ENCODE assay signal across 26 cellular contexts in genomic region chr10:72121389-72121788, GRCh38. TPM values are rescaled to one million over a fixed set of nuclear protein-coding genes. Genes with fewer than 3 reads are reported as not detected.
"Had no signal": no experiment of that assay in that cellular context is flagged by ENCODE, and none has a peak within 500 bp of the region (broad histone marks: within the 10 kb centered on the region; RNA-seq: fewer than 3 reads in every experiment).

No MANE protein-coding gene starts in this region.

- H3K4me3 ChIP-seq: esophagus squamous epithelium, heart right ventricle, right atrium auricular region, smooth muscle cell, suprapubic skin, tibial artery, upper lobe of right lung had no signal

- DNase-seq: activated CD4-positive, alpha-beta T cell treated with anti-CD3 and anti-CD28 coated beads, Interleukin-2, amount 10 ng/mL, durations not matched to agents 24 days and 14 days; activated naive CD4-positive, alpha-beta T cell; anterior cingulate cortex; dermis blood vessel endothelial cell; effector CD4-positive, alpha-beta T cell; esophagus squamous epithelium; foreskin melanocyte; heart right ventricle; naive B cell; occipital lobe; SK-N-SH; stimulated activated CD4-positive, alpha-beta T cell treated with anti-CD3 and anti-CD28 coated beads, Interleukin-1b, Interleukin-23, amount 100 ng/mL, for 48 hours; stimulated activated CD8-positive, alpha-beta memory T cell treated with anti-CD3 and anti-CD28 coated beads, Interleukin-4, amount 100 ng/mL, for 48 hours; SW 1271; T-helper 9 cell; tibial artery; upper lobe of right lung had no signal

- H3K27ac Mint-ChIP-seq: activated CD4-positive, alpha-beta T cell treated with anti-CD3 and anti-CD28 coated beads, Interleukin-2, amount 10 ng/mL, durations not matched to agents 24 days and 14 days; activated T-helper 2 cell treated with anti-CD3 and anti-CD28 coated beads, Interferon-gamma antibody, Interleukin-2, Interleukin-4, amounts not matched to agents 10 μg/mL and 5 μg/mL and 100 μg/mL, durations not matched to agents 14 hours and 24 hours and 36 hours; mesothelial cell of epicardium; stimulated activated memory B cell treated with anti-CD40 and anti-IgM and Interleukin-4, amounts not matched to agents 10 μg/mL and 1 μg/mL and 100 μg/mL, for 72 hours had no signal

- H3K9me3 ChIP-seq: esophagus squamous epithelium, right atrium auricular region, SK-N-SH, suprapubic skin, upper lobe of right lung had no signal

- H3K27me3 Mint-ChIP-seq: activated CD4-positive, alpha-beta T cell treated with anti-CD3 and anti-CD28 coated beads, Interleukin-2, amount 10 ng/mL, durations not matched to agents 24 days and 14 days; naive B cell; stimulated activated memory B cell treated with anti-CD40 and anti-IgM and Interleukin-4, amounts not matched to agents 10 μg/mL and 1 μg/mL and 100 μg/mL, for 72 hours had no signal

- H3K27me3 ChIP-seq: esophagus squamous epithelium, heart right ventricle, right atrium auricular region, suprapubic skin, tibial artery, upper lobe of right lung had no signal

- H3K4me1 ChIP-seq: esophagus squamous epithelium, right atrium auricular region, suprapubic skin, tibial artery, upper lobe of right lung had no signal

- ATAC-seq: heart right ventricle; stimulated activated memory B cell treated with anti-CD40 and anti-IgM and Interleukin-4, amounts not matched to agents 10 μg/mL and 1 μg/mL and 100 μg/mL, for 72 hours; upper lobe of right lung had no signal

- H3K4me3 Mint-ChIP-seq: activated CD4-positive, alpha-beta T cell treated with anti-CD3 and anti-CD28 coated beads, Interleukin-2, amount 10 ng/mL, durations not matched to agents 24 days and 14 days; mesothelial cell of epicardium; naive B cell; neural crest cell; stimulated activated memory B cell treated with anti-CD40 and anti-IgM and Interleukin-4, amounts not matched to agents 10 μg/mL and 1 μg/mL and 100 μg/mL, for 72 hours had no signal

- H3K27ac ChIP-seq: epithelial cell of prostate, esophagus squamous epithelium, heart right ventricle, right atrium auricular region, suprapubic skin, tibial artery, upper lobe of right lung, VCaP had no signal

RNA-seq across cellular contexts. Expression of gene SPOCK2, which starts 33.0 kb away (rescaled TPM):
- polyA plus RNA-seq: smooth muscle cell had no signal
